ENCODE assay signal across 1 cellular context in the genomic region with DNA sequence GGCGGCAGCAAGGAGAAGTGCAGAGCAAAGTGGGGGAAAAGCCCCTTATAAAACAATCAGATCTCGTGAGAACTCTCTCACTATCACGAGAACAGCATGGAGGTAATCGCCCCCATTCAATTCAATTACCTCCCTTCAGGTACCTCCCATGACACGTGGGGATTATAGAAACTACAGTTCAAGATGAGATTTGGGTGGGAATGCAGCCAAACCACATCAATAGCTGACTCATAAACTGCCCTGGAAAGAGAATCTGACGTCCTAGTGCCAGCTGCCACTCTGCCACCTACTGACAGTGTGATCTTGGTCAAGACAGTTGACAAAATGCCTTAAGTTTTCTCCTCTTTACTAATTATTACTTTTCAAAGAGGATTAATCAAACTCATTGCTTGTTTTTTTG.
TF ChIP-seq lines count a peak whose summit lies in the region.

No MANE protein-coding gene starts in this region.

TF ChIP-seq in HEK293, 187 proteins besides CTCF, POLR2A, EP300 and RAD21 (continued from another document):
- TF ChIP-seq, protein P1, sequence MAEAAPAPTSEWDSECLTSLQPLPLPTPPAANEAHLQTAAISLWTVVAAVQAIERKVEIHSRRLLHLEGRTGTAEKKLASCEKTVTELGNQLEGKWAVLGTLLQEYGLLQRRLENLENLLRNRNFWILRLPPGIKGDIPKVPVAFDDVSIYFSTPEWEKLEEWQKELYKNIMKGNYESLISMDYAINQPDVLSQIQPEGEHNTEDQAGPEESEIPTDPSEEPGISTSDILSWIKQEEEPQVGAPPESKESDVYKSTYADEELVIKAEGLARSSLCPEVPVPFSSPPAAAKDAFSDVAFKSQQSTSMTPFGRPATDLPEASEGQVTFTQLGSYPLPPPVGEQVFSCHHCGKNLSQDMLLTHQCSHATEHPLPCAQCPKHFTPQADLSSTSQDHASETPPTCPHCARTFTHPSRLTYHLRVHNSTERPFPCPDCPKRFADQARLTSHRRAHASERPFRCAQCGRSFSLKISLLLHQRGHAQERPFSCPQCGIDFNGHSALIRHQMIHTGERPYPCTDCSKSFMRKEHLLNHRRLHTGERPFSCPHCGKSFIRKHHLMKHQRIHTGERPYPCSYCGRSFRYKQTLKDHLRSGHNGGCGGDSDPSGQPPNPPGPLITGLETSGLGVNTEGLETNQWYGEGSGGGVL (tag by site-specific recombination; IDR thresholded peaks at IDR 0.05), result peak; percentile 61
- TF ChIP-seq OVOL3 (tag by site-specific recombination; IDR thresholded peaks at IDR 0.05), result no peak
- no peak for TF ChIP-seq GLI2 (tag by site-specific recombination; IDR thresholded peaks at IDR 0.05; ENCODE audit: borderline replicate concordance, low read depth)
- TF ChIP-seq ZNF549 (tag by site-specific recombination; IDR thresholded peaks at IDR 0.05), result no peak
- no peak for TF ChIP-seq ZNF16 (tag by site-specific recombination; IDR thresholded peaks at IDR 0.05; ENCODE audit: low read depth)
- no peak for TF ChIP-seq MEIS1 (CRISPR knock-in tag; IDR thresholded peaks at IDR 0.05; ENCODE audit: borderline replicate concordance)
- TF ChIP-seq ZNF202 (tag by site-specific recombination; IDR thresholded peaks at IDR 0.05; ENCODE audit: borderline replicate concordance), result no peak
- TF ChIP-seq SCRT1 (tag by site-specific recombination; IDR thresholded peaks at IDR 0.05; ENCODE audit: borderline replicate concordance), result no peak
- TF ChIP-seq, protein P2, sequence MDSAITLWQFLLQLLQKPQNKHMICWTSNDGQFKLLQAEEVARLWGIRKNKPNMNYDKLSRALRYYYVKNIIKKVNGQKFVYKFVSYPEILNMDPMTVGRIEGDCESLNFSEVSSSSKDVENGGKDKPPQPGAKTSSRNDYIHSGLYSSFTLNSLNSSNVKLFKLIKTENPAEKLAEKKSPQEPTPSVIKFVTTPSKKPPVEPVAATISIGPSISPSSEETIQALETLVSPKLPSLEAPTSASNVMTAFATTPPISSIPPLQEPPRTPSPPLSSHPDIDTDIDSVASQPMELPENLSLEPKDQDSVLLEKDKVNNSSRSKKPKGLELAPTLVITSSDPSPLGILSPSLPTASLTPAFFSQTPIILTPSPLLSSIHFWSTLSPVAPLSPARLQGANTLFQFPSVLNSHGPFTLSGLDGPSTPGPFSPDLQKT (IDR thresholded peaks at IDR 0.05; ENCODE audit: borderline replicate concordance, low read depth, low read length), result no peak
- TF ChIP-seq ZFP69B (tag by site-specific recombination; IDR thresholded peaks at IDR 0.05), result no peak
- TF ChIP-seq ZNF501 (tag by site-specific recombination; IDR thresholded peaks at IDR 0.05), result no peak
- no peak for TF ChIP-seq ZNF561 (tag by site-specific recombination; IDR thresholded peaks at IDR 0.05; ENCODE audit: borderline replicate concordance)
- no peak for TF ChIP-seq KLF10 (tag by site-specific recombination; IDR thresholded peaks at IDR 0.05)
- no peak for TF ChIP-seq ZNF214 (tag by site-specific recombination; IDR thresholded peaks at IDR 0.05; ENCODE audit: borderline replicate concordance)
- peak; percentile 74 for TF ChIP-seq ZNF843 (tag by site-specific recombination; IDR thresholded peaks at IDR 0.05)
- no peak for TF ChIP-seq KLF1 (tag by site-specific recombination; IDR thresholded peaks at IDR 0.05)
- no peak for TF ChIP-seq ZFP3 (tag by site-specific recombination; IDR thresholded peaks at IDR 0.05; ENCODE audit: low read depth)
- peak; percentile 18; the same call in 1 of the 2 replicates for TF ChIP-seq BCL11A (tag by site-specific recombination; IDR thresholded peaks at IDR 0.05; ENCODE audit: low read depth)
- TF ChIP-seq, protein P3, sequence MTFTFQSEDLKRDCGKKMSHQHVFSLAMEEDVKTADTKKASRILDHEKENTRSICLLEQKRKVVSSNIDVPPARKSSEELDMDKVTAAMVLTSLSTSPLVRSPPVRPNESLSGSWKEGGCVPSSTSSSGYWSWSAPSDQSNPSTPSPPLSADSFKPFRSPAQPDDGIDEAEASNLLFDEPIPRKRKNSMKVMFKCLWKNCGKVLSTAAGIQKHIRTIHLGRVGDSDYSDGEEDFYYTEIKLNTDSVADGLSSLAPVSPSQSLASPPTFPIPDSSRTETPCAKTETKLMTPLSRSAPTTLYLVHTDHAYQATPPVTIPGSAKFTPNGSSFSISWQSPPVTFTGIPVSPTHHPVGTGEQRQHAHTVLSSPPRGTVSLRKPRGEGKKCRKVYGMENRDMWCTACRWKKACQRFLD (tag by site-specific recombination; IDR thresholded peaks at IDR 0.05), result no peak
- no peak for TF ChIP-seq ZNF626 (tag by site-specific recombination; IDR thresholded peaks at IDR 0.05)
- no peak for TF ChIP-seq ZNF747 (tag by site-specific recombination; IDR thresholded peaks at IDR 0.05)
- no peak for TF ChIP-seq ZNF785 (tag by site-specific recombination; IDR thresholded peaks at IDR 0.05)
- TF ChIP-seq ZNF335 (tag by site-specific recombination; conservative IDR thresholded peaks at IDR 0.05), result no peak; the same call in 1 of the 2 replicates
- no peak for TF ChIP-seq ZNF239 (tag by site-specific recombination; IDR thresholded peaks at IDR 0.05)
- no peak for TF ChIP-seq ZNF169 (tag by site-specific recombination; IDR thresholded peaks at IDR 0.05)
- TF ChIP-seq RBAK (tag by site-specific recombination; IDR thresholded peaks at IDR 0.05), result no peak
- TF ChIP-seq, protein P4, sequence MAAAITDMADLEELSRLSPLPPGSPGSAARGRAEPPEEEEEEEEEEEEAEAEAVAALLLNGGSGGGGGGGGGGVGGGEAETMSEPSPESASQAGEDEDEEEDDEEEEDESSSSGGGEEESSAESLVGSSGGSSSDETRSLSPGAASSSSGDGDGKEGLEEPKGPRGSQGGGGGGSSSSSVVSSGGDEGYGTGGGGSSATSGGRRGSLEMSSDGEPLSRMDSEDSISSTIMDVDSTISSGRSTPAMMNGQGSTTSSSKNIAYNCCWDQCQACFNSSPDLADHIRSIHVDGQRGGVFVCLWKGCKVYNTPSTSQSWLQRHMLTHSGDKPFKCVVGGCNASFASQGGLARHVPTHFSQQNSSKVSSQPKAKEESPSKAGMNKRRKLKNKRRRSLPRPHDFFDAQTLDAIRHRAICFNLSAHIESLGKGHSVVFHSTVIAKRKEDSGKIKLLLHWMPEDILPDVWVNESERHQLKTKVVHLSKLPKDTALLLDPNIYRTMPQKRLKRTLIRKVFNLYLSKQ (tag by site-specific recombination; IDR thresholded peaks at IDR 0.05; ENCODE audit: borderline replicate concordance), result no peak
- TF ChIP-seq, protein P5, sequence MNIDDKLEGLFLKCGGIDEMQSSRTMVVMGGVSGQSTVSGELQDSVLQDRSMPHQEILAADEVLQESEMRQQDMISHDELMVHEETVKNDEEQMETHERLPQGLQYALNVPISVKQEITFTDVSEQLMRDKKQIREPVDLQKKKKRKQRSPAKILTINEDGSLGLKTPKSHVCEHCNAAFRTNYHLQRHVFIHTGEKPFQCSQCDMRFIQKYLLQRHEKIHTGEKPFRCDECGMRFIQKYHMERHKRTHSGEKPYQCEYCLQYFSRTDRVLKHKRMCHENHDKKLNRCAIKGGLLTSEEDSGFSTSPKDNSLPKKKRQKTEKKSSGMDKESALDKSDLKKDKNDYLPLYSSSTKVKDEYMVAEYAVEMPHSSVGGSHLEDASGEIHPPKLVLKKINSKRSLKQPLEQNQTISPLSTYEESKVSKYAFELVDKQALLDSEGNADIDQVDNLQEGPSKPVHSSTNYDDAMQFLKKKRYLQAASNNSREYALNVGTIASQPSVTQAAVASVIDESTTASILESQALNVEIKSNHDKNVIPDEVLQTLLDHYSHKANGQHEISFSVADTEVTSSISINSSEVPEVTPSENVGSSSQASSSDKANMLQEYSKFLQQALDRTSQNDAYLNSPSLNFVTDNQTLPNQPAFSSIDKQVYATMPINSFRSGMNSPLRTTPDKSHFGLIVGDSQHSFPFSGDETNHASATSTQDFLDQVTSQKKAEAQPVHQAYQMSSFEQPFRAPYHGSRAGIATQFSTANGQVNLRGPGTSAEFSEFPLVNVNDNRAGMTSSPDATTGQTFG (tag by site-specific recombination; IDR thresholded peaks at IDR 0.05; ENCODE audit: borderline replicate concordance), result no peak
- TF ChIP-seq GFI1B (tag by site-specific recombination; IDR thresholded peaks at IDR 0.05), result peak; percentile 87
- TF ChIP-seq, protein P6, sequence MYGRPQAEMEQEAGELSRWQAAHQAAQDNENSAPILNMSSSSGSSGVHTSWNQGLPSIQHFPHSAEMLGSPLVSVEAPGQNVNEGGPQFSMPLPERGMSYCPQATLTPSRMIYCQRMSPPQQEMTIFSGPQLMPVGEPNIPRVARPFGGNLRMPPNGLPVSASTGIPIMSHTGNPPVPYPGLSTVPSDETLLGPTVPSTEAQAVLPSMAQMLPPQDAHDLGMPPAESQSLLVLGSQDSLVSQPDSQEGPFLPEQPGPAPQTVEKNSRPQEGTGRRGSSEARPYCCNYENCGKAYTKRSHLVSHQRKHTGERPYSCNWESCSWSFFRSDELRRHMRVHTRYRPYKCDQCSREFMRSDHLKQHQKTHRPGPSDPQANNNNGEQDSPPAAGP (tag by site-specific recombination; IDR thresholded peaks at IDR 0.05), result no peak
